ENCODE assay signal across 8 cellular contexts in genomic region chr12:123043536-123044001, GRCh38.
DNase-seq lines count a peak whose midpoint lies in the region; ATAC-seq and TF ChIP-seq lines count a peak whose summit lies in the region.

No MANE protein-coding gene starts in this region.

- H2AFZ ChIP-seq in H9 (ENCODE audit: low read length) = no peak overlapping the region

- H3K14ac ChIP-seq in H9 (ENCODE audit: insufficient read depth, low read length) = no peak overlapping the region

- no peaks in the 10 kb centered on the region for H3K79me1 ChIP-seq in H9 (ENCODE audit: insufficient read depth, low read depth, low read length, poor library complexity, severe bottlenecking)

- H3K9me3 ChIP-seq in H9 (ENCODE audit: control insufficient read depth, low read depth, low read length) = no peaks in the 10 kb centered on the region

- H3K27me3 Mint-ChIP-seq in H9 (ENCODE audit: low read depth) = peaks cover 11% of the 10 kb centered on the region

- WGBS in H9 (ENCODE audit: extremely low coverage, insufficient read length, low lambda C conversion rate) = no CpG with 5 or more reads among the region's 7 CpGs

- no peak overlapping the region for H3K9ac ChIP-seq in H9 (ENCODE audit: extremely low read depth, insufficient read length, low read length)

- H3K4me1 Mint-ChIP-seq in H9 = no peaks in the 10 kb centered on the region; a peak in 1 of 4 replicates

- peak; percentile 61 for TF ChIP-seq CTCF in H9 (conservative IDR thresholded peaks at IDR 0.05)

- no peaks in the 10 kb centered on the region for H3K23me2 ChIP-seq in H9 (ENCODE audit: insufficient read length, low read depth, low read length, poor library complexity, severe bottlenecking)

- H2BK15ac ChIP-seq in H9 (ENCODE audit: low read depth, low read length) = no peak overlapping the region

- H2BK120ac ChIP-seq in H9 (ENCODE audit: low read depth, low read length, poor library complexity, severe bottlenecking) = no peak overlapping the region

- H2BK12ac ChIP-seq in H9 (ENCODE audit: insufficient read length, low read depth, low read length) = no peak overlapping the region

- H3K23ac ChIP-seq in H9 (ENCODE audit: insufficient read length, low read depth, low read length) = no peak overlapping the region

- no peak overlapping the region; a peak in 1 of 7 replicates for H3K27ac Mint-ChIP-seq in H9

- no peak overlapping the region for H3K4me3 Mint-ChIP-seq in H9

- no peak overlapping the region for H2AK5ac ChIP-seq in H9 (ENCODE audit: insufficient read length, low read length)

- DNase-seq in AG20443 (ENCODE audit: low spot score) = peak; percentile 94
- peak; percentile 80 for DNase-seq in H9
- DNase-seq in NOMO-1 treated with DMSO at 0.1 percent for 48 hours (lab: John Stamatoyannopoulos, UW; ENCODE audit: unreplicated experiment) = peak; percentile 72
- DNase-seq in activated T-cell treated with anti-CD3 and anti-CD28 coated beads for 1 hour (ENCODE audit: low read depth) = peak; percentile 57
- DNase-seq in epidermal melanocyte (ENCODE audit: insufficient read length, low spot score) = peak; percentile 83
- peak; percentile 78 for DNase-seq in mucosa of gallbladder (ENCODE audit: low spot score)
- peak; percentile 43 to 60 for DNase-seq in stimulated activated CD8-positive, alpha-beta memory T cell treated with anti-CD3 and anti-CD28 coated beads, Interleukin-4, amount 100 ng/mL, for 1 hour (ENCODE audit: low read depth in 2 of 2, low spot score in 1 of 2)

- H3K4me2 ChIP-seq in H9 (ENCODE audit: insufficient read depth, insufficient read length, low read length) = no peak overlapping the region

- H4K5ac ChIP-seq in H9 (ENCODE audit: insufficient read length, low read depth, low read length) = no peak overlapping the region

- H3K56ac ChIP-seq in H9 (ENCODE audit: insufficient read length, low read depth, low read length) = no peak overlapping the region

- H3K36me3 Mint-ChIP-seq in H9 (ENCODE audit: insufficient read depth in 1 of 3, low read depth in 3 of 3) = no peaks in the 10 kb centered on the region

- no peaks in the 10 kb centered on the region for H4K20me1 ChIP-seq in H9 (ENCODE audit: control insufficient read depth, insufficient read depth, insufficient read length)

- H3K9me3 Mint-ChIP-seq in H9 = no peaks in the 10 kb centered on the region; a peak in 1 of 5 replicates

- H3K18ac ChIP-seq in H9 (ENCODE audit: insufficient read length, low read depth, low read length) = no peak overlapping the region

- no peak for ATAC-seq in HG03025 (IDR thresholded peaks at IDR 0.05; ENCODE audit: low FRiP score, unreplicated experiment)

- no peaks in the 10 kb centered on the region for H3K27me3 ChIP-seq in H9 (ENCODE audit: insufficient read depth, low read length)

- H3T11ph ChIP-seq in H9 (ENCODE audit: low read length) = no peak overlapping the region

- H2BK5ac ChIP-seq in H9 (ENCODE audit: insufficient read length, low read length) = no peak overlapping the region

- no peaks in the 10 kb centered on the region for H3K4me1 ChIP-seq in H9 (ENCODE audit: insufficient read depth, low read length)

- no peak overlapping the region for H4K91ac ChIP-seq in H9 (ENCODE audit: insufficient read length, low read depth, low read length)

- H3K79me2 ChIP-seq in H9 (ENCODE audit: insufficient read depth, low read length) = no peaks in the 10 kb centered on the region

- H2BK20ac ChIP-seq in H9 (ENCODE audit: low read depth, low read length, poor library complexity, severe bottlenecking) = no peak overlapping the region

- no peak overlapping the region for H4K8ac ChIP-seq in H9 (replicated peaks; ENCODE audit: insufficient read length, low read depth, low read length)

- H3K4ac ChIP-seq in H9 (ENCODE audit: low read depth, low read length) = no peak overlapping the region

- H3K27ac ChIP-seq in H9 (ENCODE audit: insufficient read length, low read depth, low read length) = no peak overlapping the region
